ENCODE assay signal across 12 cellular contexts in genomic region chr12:23827353-23827752, GRCh38.
"Had no signal": no experiment of that assay in that cellular context is flagged by ENCODE, and none has a peak within 500 bp of the region (broad histone marks: within the 10 kb centered on the region; RNA-seq: fewer than 3 reads in every experiment).

No MANE protein-coding gene starts in this region.

- H3K36me3 Mint-ChIP-seq: activated naive CD4-positive, alpha-beta T cell treated with anti-CD3 and anti-CD28 coated beads, Interleukin-2, amount 10 ng/mL, durations not matched to agents 7 days and 5 days had no signal

- H3K4me3 ChIP-seq: colonic mucosa, heart right ventricle, lower lobe of right lung, right atrium auricular region, stomach, thoracic aorta had no signal

- H3K4me1 Mint-ChIP-seq: activated naive CD4-positive, alpha-beta T cell treated with anti-CD3 and anti-CD28 coated beads, Interleukin-2, amount 10 ng/mL, durations not matched to agents 7 days and 5 days; activated T-helper 17 cell treated with anti-CD3 and anti-CD28 coated beads, Interleukin-2, amount 50 U/mL, for 72 hours had no signal

- H3K27ac ChIP-seq: colonic mucosa, heart right ventricle, lower lobe of right lung, parathyroid adenoma, right atrium auricular region, stomach, thoracic aorta had no signal

- H3K27ac Mint-ChIP-seq: activated naive CD4-positive, alpha-beta T cell treated with anti-CD3 and anti-CD28 coated beads, Interleukin-2, amount 10 ng/mL, durations not matched to agents 7 days and 5 days; activated T-helper 17 cell treated with anti-CD3 and anti-CD28 coated beads, Interleukin-2, amount 50 U/mL, for 72 hours; mesothelial cell of epicardium had no signal

- H3K9me3 ChIP-seq: colonic mucosa, lower lobe of right lung, right atrium auricular region, stomach, thoracic aorta had no signal

- H3K9me3 Mint-ChIP-seq: activated T-helper 17 cell treated with anti-CD3 and anti-CD28 coated beads, Interleukin-2, amount 50 U/mL, for 72 hours had no signal

- DNase-seq: activated CD4-positive, alpha-beta T cell treated with anti-CD3 and anti-CD28 coated beads for 48 hours; activated naive CD4-positive, alpha-beta T cell treated with anti-CD3 and anti-CD28 coated beads, Interleukin-2, amount 10 ng/mL, durations not matched to agents 7 days and 5 days; colonic mucosa; heart right ventricle; lower lobe of right lung; small intestine; stomach had no signal

- ATAC-seq: activated T-helper 17 cell treated with anti-CD3 and anti-CD28 coated beads, Interleukin-2, amount 50 U/mL, for 72 hours; heart right ventricle; lower lobe of right lung had no signal

- H3K27me3 Mint-ChIP-seq: activated naive CD4-positive, alpha-beta T cell treated with anti-CD3 and anti-CD28 coated beads, Interleukin-2, amount 10 ng/mL, durations not matched to agents 7 days and 5 days; activated T-helper 17 cell treated with anti-CD3 and anti-CD28 coated beads, Interleukin-2, amount 50 U/mL, for 72 hours had no signal

- H3K4me3 Mint-ChIP-seq: activated naive CD4-positive, alpha-beta T cell treated with anti-CD3 and anti-CD28 coated beads, Interleukin-2, amount 10 ng/mL, durations not matched to agents 7 days and 5 days; activated T-helper 17 cell treated with anti-CD3 and anti-CD28 coated beads, Interleukin-2, amount 50 U/mL, for 72 hours; mesothelial cell of epicardium had no signal

- H3K4me1 ChIP-seq: colonic mucosa, heart right ventricle, lower lobe of right lung, parathyroid adenoma, right atrium auricular region had no signal

- H3K36me3 ChIP-seq: colonic mucosa, heart right ventricle, lower lobe of right lung, right atrium auricular region, stomach, thoracic aorta had no signal

- H2AFZ ChIP-seq: parathyroid adenoma had no signal

- H3K27me3 ChIP-seq: colonic mucosa, heart right ventricle, right atrium auricular region, stomach had no signal

- H3K79me2 ChIP-seq: parathyroid adenoma had no signal
